In the genomic region with DNA sequence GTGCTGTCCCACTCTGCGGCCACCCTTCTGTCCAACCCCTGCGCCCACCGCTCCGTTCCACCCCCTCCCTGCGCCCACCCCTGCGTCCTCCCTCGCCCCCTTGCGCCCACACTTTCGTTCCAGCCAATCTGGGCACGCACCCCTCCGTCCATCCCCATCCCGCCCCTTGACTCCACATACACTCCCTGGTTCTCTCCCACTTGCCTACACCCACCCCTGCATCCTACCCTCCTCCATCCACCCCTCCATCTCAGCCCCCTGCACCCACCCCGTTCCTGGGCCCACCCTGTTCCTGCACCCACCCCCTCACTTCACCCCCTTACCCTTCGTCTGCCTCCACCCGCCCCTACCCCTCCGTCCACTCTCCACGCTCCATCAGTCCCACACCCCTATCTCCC, we compare ENCODE assay signal across 17 cellular contexts. TPM values are rescaled to one million over a fixed set of nuclear protein-coding genes. Genes with fewer than 3 reads are reported as not detected.
DNase-seq lines count a peak whose midpoint lies in the region; ATAC-seq and TF ChIP-seq lines count a peak whose summit lies in the region.
"Had no signal": no experiment of that assay in that cellular context is flagged by ENCODE, and none has a peak within 500 bp of the region (broad histone marks: within the 10 kb centered on the region; RNA-seq: fewer than 3 reads in every experiment).

No MANE protein-coding gene starts in this region.

- peak overlapping the region; percentile 28 for H2AK5ac ChIP-seq in neuronal stem cell (ENCODE audit: low read depth, low read length)

- 11% methylated on average over 17 of the region's 17 CpGs for WGBS in esophagus muscularis mucosa
- WGBS in neuronal stem cell (ENCODE audit: extremely low coverage in 2 of 2, insufficient read length in 2 of 2, insufficient replicate concordance in 1 of 2), 2 donors, result no CpG with 5 or more reads among the region's 17 CpGs

- no peak overlapping the region for H3K9ac ChIP-seq in neuronal stem cell (ENCODE audit: low read depth, low read length, poor library complexity)

- no peak overlapping the region for H2BK5ac ChIP-seq in neuronal stem cell (ENCODE audit: low read length)

- peaks cover 54% of the 10 kb centered on the region for H3K27me3 Mint-ChIP-seq in stimulated activated naive CD8-positive, alpha-beta T cell treated with anti-CD3 and anti-CD28 coated beads, Interleukin-15, amount 100 ng/mL, for 72 hours
- peaks cover 8 to 30% (median 20%) of the 10 kb centered on the region in 5 donors for H3K27me3 Mint-ChIP-seq in naive thymus-derived CD4-positive, alpha-beta T cell

- H3K4me3 ChIP-seq in esophagus muscularis mucosa, result peak overlapping the region in 3 of 4 donors; percentile 28 to 43 (median 35)
- H3K4me3 ChIP-seq in neuronal stem cell (ENCODE audit: low read length in 2 of 2), result peak overlapping the region in 1 of 2 donors; percentile 50
- no peak overlapping the region for H3K4me3 ChIP-seq in PC-9
- H3K4me3 ChIP-seq in naive thymus-derived CD4-positive, alpha-beta T cell (ENCODE audit: low read length), result no peak overlapping the region

- peaks cover 2% of the 10 kb centered on the region for H3K79me1 ChIP-seq in neuronal stem cell (ENCODE audit: low read depth, low read length)

- no peaks in the 10 kb centered on the region for H3K36me3 Mint-ChIP-seq in naive thymus-derived CD4-positive, alpha-beta T cell
- H3K36me3 Mint-ChIP-seq: CD8-positive, alpha-beta T cell had no signal

- peak overlapping the region; percentile 82 for H3K4me2 ChIP-seq in neuronal stem cell (ENCODE audit: insufficient read depth, low read length, poor library complexity, severe bottlenecking)
- H3K4me2 ChIP-seq in PC-9, result no peak overlapping the region

- no peak overlapping the region for H3K14ac ChIP-seq in neuronal stem cell (ENCODE audit: low read length)

- DNase-seq in stimulated activated naive CD8-positive, alpha-beta T cell treated with anti-CD3 and anti-CD28 coated beads, Interleukin-15, amount 100 ng/mL, for 72 hours, result no peak
- DNase-seq in stimulated activated naive CD8-positive, alpha-beta T cell treated with anti-CD3 and anti-CD28 coated beads, Interleukin-15, Interleukin-2, amounts not matched to agents 100 U/mL and 50 U/mL, for 24 hours, result no peak
- no peak for DNase-seq in esophagus muscularis mucosa (ENCODE audit: extremely low spot score)
- DNase-seq in neuronal stem cell (ENCODE audit: low spot score), result no peak
- no peak for DNase-seq in PC-9
- DNase-seq in naive thymus-derived CD4-positive, alpha-beta T cell, result no peak
- DNase-seq: activated CD4-positive, CD25-positive, alpha-beta regulatory T cell treated with anti-CD3 and anti-CD28 coated beads, Interleukin-2, amount 50 U/mL, for 72 hours; kidney; midbrain; NCI-H1694; NCI-H446; SIG-M5; T-helper 2 cell had no signal

- CTCF ChIA-PET in PC-9 (lab: Charles Lee), result no interaction called here
- CTCF ChIA-PET in naive thymus-derived CD4-positive, alpha-beta T cell (lab: Charles Lee), result no interaction called here

- intact Hi-C loops in esophagus muscularis mucosa (cut with DNase I), result no loop called here
- intact Hi-C loops in PC-9 (cut with micrococcal nuclease; ENCODE audit: unreplicated experiment), result no loop called here
- intact Hi-C loops in naive thymus-derived CD4-positive, alpha-beta T cell (cut with micrococcal nuclease), result no loop called here

- no peak for TF ChIP-seq EP300 in esophagus muscularis mucosa (IDR thresholded peaks at IDR 0.05)

- H2BK12ac ChIP-seq in neuronal stem cell (ENCODE audit: low read length), result no peak overlapping the region

- no peak overlapping the region for H3K27ac Mint-ChIP-seq in stimulated activated naive CD8-positive, alpha-beta T cell treated with anti-CD3 and anti-CD28 coated beads, Interleukin-15, amount 100 ng/mL, for 72 hours
- no peak overlapping the region for H3K27ac Mint-ChIP-seq in naive thymus-derived CD4-positive, alpha-beta T cell
- H3K27ac Mint-ChIP-seq: CD8-positive, alpha-beta T cell had no signal

- H3K18ac ChIP-seq in neuronal stem cell (ENCODE audit: low read length), result peak overlapping the region; percentile 93

- H3K4ac ChIP-seq in neuronal stem cell (ENCODE audit: low read length), result no peak overlapping the region

- no TSS peak for BruUV-seq in PC-9 (replicated peaks; lab: Mats Ljungman, UMichigan)

- H2AFZ ChIP-seq in neuronal stem cell (ENCODE audit: low read length) (no peak overlapping the region), PC-9 (no peak overlapping the region)

- no peak overlapping the region for H4K91ac ChIP-seq in neuronal stem cell (ENCODE audit: low read depth, low read length, poor library complexity)

- H3K27me3 ChIP-seq in esophagus muscularis mucosa, result peaks cover 0 to 59% (median 17%) of the 10 kb centered on the region in 4 donors
- H3K27me3 ChIP-seq in neuronal stem cell (ENCODE audit: control insufficient read depth in 3 of 3, insufficient read depth in 3 of 3, low read depth in 1 of 3, low read length in 3 of 3), result peaks cover 0 to 19% (median 0%) of the 10 kb centered on the region in 3 experiments
- H3K27me3 ChIP-seq in PC-9 (ENCODE audit: insufficient read depth, low read depth), result peaks cover 17% of the 10 kb centered on the region
- no peaks in the 10 kb centered on the region for H3K27me3 ChIP-seq in naive thymus-derived CD4-positive, alpha-beta T cell (ENCODE audit: control insufficient read depth in 2 of 2, insufficient read depth in 2 of 2, low read length in 2 of 2)

- no peaks in the 10 kb centered on the region for H4K20me1 ChIP-seq in PC-9 (ENCODE audit: insufficient read depth)

- no peak for TF ChIP-seq POLR2A in esophagus muscularis mucosa (IDR thresholded peaks at IDR 0.05; ENCODE audit: low read depth)

- H3K27ac ChIP-seq in esophagus muscularis mucosa (replicated peaks in 1 of 4) (no peak overlapping the region), neuronal stem cell (replicated peaks; ENCODE audit: low read length) (no peak overlapping the region), PC-9 (no peak overlapping the region)
- no peak overlapping the region for H3K27ac ChIP-seq in naive thymus-derived CD4-positive, alpha-beta T cell (ENCODE audit: low read depth, low read length)
- H3K27ac ChIP-seq: tibial nerve had no signal

- H3K4me1 ChIP-seq in esophagus muscularis mucosa (peaks cover 2 to 22% (median 18%) of the 10 kb centered on the region in 4 donors), neuronal stem cell (ENCODE audit: control insufficient read depth in 2 of 2, insufficient read depth in 1 of 2, low read depth in 1 of 2, low read length in 2 of 2) (peaks cover 0 to 1% of the 10 kb centered on the region in 2 donors), PC-9 (replicated peaks; ENCODE audit: insufficient read depth) (no peaks in the 10 kb centered on the region)
- H3K4me1 ChIP-seq in naive thymus-derived CD4-positive, alpha-beta T cell (ENCODE audit: control insufficient read depth in 2 of 2, insufficient read depth in 2 of 2, low read length in 2 of 2), result no peaks in the 10 kb centered on the region

- peak; percentile 40 for ATAC-seq in stimulated activated naive CD8-positive, alpha-beta T cell treated with anti-CD3 and anti-CD28 coated beads, Interleukin-15, amount 100 ng/mL, for 72 hours
- no peak for ATAC-seq in stimulated activated naive CD8-positive, alpha-beta T cell treated with anti-CD3 and anti-CD28 coated beads, Interleukin-15, Interleukin-2, amounts not matched to agents 100 U/mL and 50 U/mL, for 24 hours
- ATAC-seq in HG02623 (IDR thresholded peaks at IDR 0.05; ENCODE audit: unreplicated experiment) (no peak), HG03139 (IDR thresholded peaks at IDR 0.05; ENCODE audit: unreplicated experiment) (no peak)
- ATAC-seq in naive thymus-derived CD4-positive, alpha-beta T cell, result no peak

- no peaks in the 10 kb centered on the region for H3K9me2 ChIP-seq in PC-9 (ENCODE audit: insufficient read depth)

- POLR2A ChIA-PET in PC-9 (lab: Charles Lee; ENCODE audit: unreplicated experiment), result no interaction called here
- POLR2A ChIA-PET in naive thymus-derived CD4-positive, alpha-beta T cell (lab: Charles Lee), result no interaction called here

- no peaks in the 10 kb centered on the region for H3K9me3 Mint-ChIP-seq in stimulated activated naive CD8-positive, alpha-beta T cell treated with anti-CD3 and anti-CD28 coated beads, Interleukin-15, amount 100 ng/mL, for 72 hours
- H3K9me3 Mint-ChIP-seq in naive thymus-derived CD4-positive, alpha-beta T cell, result peaks cover 0 to 2% (median 0%) of the 10 kb centered on the region in 11 donors
- H3K9me3 Mint-ChIP-seq: CD8-positive, alpha-beta T cell had no signal

- H3K4me1 Mint-ChIP-seq in stimulated activated naive CD8-positive, alpha-beta T cell treated with anti-CD3 and anti-CD28 coated beads, Interleukin-15, amount 100 ng/mL, for 72 hours, result peaks cover 6% of the 10 kb centered on the region
- H3K4me1 Mint-ChIP-seq in naive thymus-derived CD4-positive, alpha-beta T cell, result peaks cover 0 to 8% (median 6%) of the 10 kb centered on the region in 7 donors

- H2BK15ac ChIP-seq in neuronal stem cell (ENCODE audit: low read length), result no peak overlapping the region

- H3K36me3 ChIP-seq in esophagus muscularis mucosa (peaks cover 0 to 2% (median 0%) of the 10 kb centered on the region in 4 donors), neuronal stem cell (replicated peaks in 1 of 2; ENCODE audit: control insufficient read depth in 2 of 2, insufficient read depth in 2 of 2, low read length in 2 of 2) (peaks cover 4 to 5% of the 10 kb centered on the region in 2 donors), PC-9 (ENCODE audit: low read depth) (no peaks in the 10 kb centered on the region)
- H3K36me3 ChIP-seq in naive thymus-derived CD4-positive, alpha-beta T cell (ENCODE audit: control insufficient read depth in 2 of 3, insufficient read depth in 3 of 3, low read length in 3 of 3), result no peaks in the 10 kb centered on the region

- TF ChIP-seq CTCF in esophagus muscularis mucosa (IDR thresholded peaks at IDR 0.05) (no peak), PC-9 (conservative IDR thresholded peaks at IDR 0.05) (no peak)

- H3F3A ChIP-seq in PC-9 (ENCODE audit: insufficient read depth, low read depth), result no peaks in the 10 kb centered on the region; the same call in 1 of the 2 replicates

- peak overlapping the region in 1 of 2 donors; percentile 52 for H3K4me3 Mint-ChIP-seq in stimulated activated naive CD8-positive, alpha-beta T cell treated with anti-CD3 and anti-CD28 coated beads, Interleukin-15, amount 100 ng/mL, for 72 hours
- H3K4me3 Mint-ChIP-seq in naive thymus-derived CD4-positive, alpha-beta T cell, result peak overlapping the region in 2 of 10 donors; percentile 48 to 80

- peak overlapping the region; percentile 93 for H3K23ac ChIP-seq in neuronal stem cell (ENCODE audit: low read depth, low read length, poor library complexity)

- H2BK120ac ChIP-seq in neuronal stem cell (ENCODE audit: low read depth, low read length), result no peak overlapping the region

- H3K79me2 ChIP-seq in PC-9 (ENCODE audit: low read depth), result no peaks in the 10 kb centered on the region

- no peak overlapping the region for H4K8ac ChIP-seq in neuronal stem cell (ENCODE audit: low read depth, low read length)

- no peaks in the 10 kb centered on the region for H3K9me3 ChIP-seq in esophagus muscularis mucosa
- peaks cover 4 to 10% of the 10 kb centered on the region in 2 donors for H3K9me3 ChIP-seq in neuronal stem cell (replicated peaks in 1 of 2; ENCODE audit: control insufficient read depth in 2 of 2, insufficient read depth in 1 of 2, low read depth in 1 of 2, low read length in 2 of 2)
- H3K9me3 ChIP-seq in PC-9 (ENCODE audit: insufficient read depth, low read depth), result no peaks in the 10 kb centered on the region
- H3K9me3 ChIP-seq in naive thymus-derived CD4-positive, alpha-beta T cell (ENCODE audit: control insufficient read depth in 2 of 3, low read length in 3 of 3), result no peaks in the 10 kb centered on the region
- H3K9me3 ChIP-seq: tibial nerve had no signal

RNA-seq across cellular contexts. Expression of a gene that starts 7.0 kb away (rescaled TPM):
- total RNA-seq in esophagus muscularis mucosa, result 1 to 10 TPM; 1.3 to 1.7 (median 1.4) TPM
- polyA plus RNA-seq in neuronal stem cell (2013, experiment 1 of 2), result 4.0 TPM
- polyA plus RNA-seq in neuronal stem cell (2013, experiment 2 of 2), result 3.9 TPM
- total RNA-seq in PC-9 (2021), result 7.1 and 11.1 TPM in 2 replicates
- 1 to 10 TPM; 1.6 to 3.1 (median 2.5) TPM for total RNA-seq in naive thymus-derived CD4-positive, alpha-beta T cell
- under 1 TPM; 0.07 to 0.35 TPM for polyA plus RNA-seq in naive thymus-derived CD4-positive, alpha-beta T cell

RNA-seq across cellular contexts. Expression of a gene that starts 11.4 kb away (rescaled TPM):
- 10 to 100 TPM; 15.0 to 28.9 (median 22.4) TPM for total RNA-seq in esophagus muscularis mucosa
- polyA plus RNA-seq in neuronal stem cell (2013, experiment 1 of 2), result 29.0 TPM
- 28.1 TPM for polyA plus RNA-seq in neuronal stem cell (2013, experiment 2 of 2)
- 32.6 and 36.5 TPM in 2 replicates for total RNA-seq in PC-9 (2021)
- total RNA-seq in naive thymus-derived CD4-positive, alpha-beta T cell, result 10 to 100 TPM; 17.8 to 44.1 (median 28.6) TPM
- 10 to 100 TPM; 14.0 to 29.9 TPM for polyA plus RNA-seq in naive thymus-derived CD4-positive, alpha-beta T cell

RNA-seq across cellular contexts. Expression of a gene that starts 30.6 kb away (rescaled TPM):
- total RNA-seq in esophagus muscularis mucosa, result 10 to 100 TPM; 12.5 to 27.8 (median 19.6) TPM
- 18.8 TPM for polyA plus RNA-seq in neuronal stem cell (2013, experiment 1 of 2)
- 19.4 TPM for polyA plus RNA-seq in neuronal stem cell (2013, experiment 2 of 2)
- 28.7 and 32.7 TPM in 2 replicates for total RNA-seq in PC-9 (2021)
- total RNA-seq in naive thymus-derived CD4-positive, alpha-beta T cell, result 1 to 10 TPM in 4 of 5 experiments, under 1 TPM in 1; 0.56 to 4.7 (median 3.1) TPM
- polyA plus RNA-seq in naive thymus-derived CD4-positive, alpha-beta T cell, result 1 to 10 TPM; 2.5 to 3.7 TPM

RNA-seq across cellular contexts. Expression of a gene that starts 49.7 kb away (rescaled TPM):
- total RNA-seq in esophagus muscularis mucosa (1 to 10 TPM; 2.9 to 8.6 (median 5.9) TPM), PC-9 (2021) (6.1 and 13.1 TPM in 2 replicates)
- 3.7 TPM for polyA plus RNA-seq in neuronal stem cell (2013, experiment 1 of 2)
- 3.8 TPM for polyA plus RNA-seq in neuronal stem cell (2013, experiment 2 of 2)
- 10 to 100 TPM in 1 of 5 experiments, 1 to 10 TPM in 4; 2.4 to 34.7 (median 3.6) TPM for total RNA-seq in naive thymus-derived CD4-positive, alpha-beta T cell
- 1 to 10 TPM; 2.6 TPM for polyA plus RNA-seq in naive thymus-derived CD4-positive, alpha-beta T cell

RNA-seq across cellular contexts. Expression of a gene that starts 53.0 kb away (rescaled TPM):
- total RNA-seq in esophagus muscularis mucosa (1 to 10 TPM in 2 of 4 donors, under 1 TPM in 1, not detected in 1; 0.26 to 2.1 (median 1.0) TPM), PC-9 (2021) (3.1 and 4.8 TPM in 2 replicates)
- polyA plus RNA-seq in neuronal stem cell (2013, experiment 1 of 2), result 1.9 TPM
- 1.6 TPM for polyA plus RNA-seq in neuronal stem cell (2013, experiment 2 of 2)
- total RNA-seq in naive thymus-derived CD4-positive, alpha-beta T cell, result 1 to 10 TPM; 1.1 to 1.8 (median 1.5) TPM
- under 1 TPM in 1 of 2 donors, not detected in 1; 0.78 TPM for polyA plus RNA-seq in naive thymus-derived CD4-positive, alpha-beta T cell

Comparison
In these comparisons a context has a peak if more than half of its experiments do, and no peak if none do; other contexts are left out.
1. H3K4me3 ChIP-seq: peak in esophagus muscularis mucosa (3 of 4); none in PC-9 (single experiment) and naive thymus-derived CD4-positive, alpha-beta T cell (single experiment).